1 cellular context compared by ENCODE assay signal in the genomic region with DNA sequence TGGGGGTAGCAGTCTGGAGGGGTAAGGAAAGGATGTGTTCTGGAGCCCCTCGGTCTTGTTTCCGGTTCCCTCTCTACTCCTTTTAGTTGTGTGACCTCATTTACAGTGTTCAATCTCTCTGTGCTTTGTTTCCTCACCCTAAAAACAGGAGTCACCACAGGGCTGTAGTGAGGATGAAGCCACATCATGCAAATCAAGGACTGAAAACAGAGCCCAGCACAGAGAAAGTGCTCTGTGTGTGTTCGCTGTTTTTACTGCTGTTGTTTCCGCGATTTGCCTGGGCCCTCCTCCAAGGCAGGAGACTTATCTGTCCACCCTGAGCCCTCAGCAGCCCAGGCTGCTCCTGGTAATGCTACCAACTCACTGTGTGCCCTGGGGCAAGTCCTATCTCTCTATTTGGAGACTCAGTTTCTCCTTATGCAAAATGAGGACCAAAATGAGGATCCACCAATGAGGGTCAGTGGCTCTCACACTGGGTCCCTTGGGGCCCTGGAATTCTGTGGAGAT.
TF ChIP-seq lines count a peak whose summit lies in the region.

No MANE protein-coding gene starts in this region.

TF ChIP-seq in H1, 55 proteins besides CTCF, POLR2A, EP300 and RAD21 (continued from another document):
- no peak for TF ChIP-seq KDM1A (IDR thresholded peaks at IDR 0.05; ENCODE audit: borderline replicate concordance, low read length)
- TF ChIP-seq CBX5 (IDR thresholded peaks at IDR 0.05; ENCODE audit: low read depth, low read length), result no peak
- TF ChIP-seq TAF7 (optimal IDR thresholded peaks at IDR 0.05; ENCODE audit: borderline replicate concordance, low read depth, low read length), result no peak
